In genomic region chr14:53964249-53964648, GRCh38 we compare ENCODE assay signal across 20 cellular contexts. TPM values are rescaled to one million over a fixed set of nuclear protein-coding genes. Genes with fewer than 3 reads are reported as not detected.
DNase-seq lines count a peak whose midpoint lies in the region; ATAC-seq and TF ChIP-seq lines count a peak whose summit lies in the region.
"Had no signal": no experiment of that assay in that cellular context is flagged by ENCODE, and none has a peak within 500 bp of the region (broad histone marks: within the 10 kb centered on the region; RNA-seq: fewer than 3 reads in every experiment).

No MANE protein-coding gene starts in this region.

- ATAC-seq in HG02798 (IDR thresholded peaks at IDR 0.05; ENCODE audit: poor library complexity, unreplicated experiment) (no peak), HG02981 (IDR thresholded peaks at IDR 0.05; ENCODE audit: unreplicated experiment) (no peak), GM21723 (IDR thresholded peaks at IDR 0.05; ENCODE audit: unreplicated experiment) (no peak)

- intact Hi-C loops in Caco-2 (cut with micrococcal nuclease; ENCODE audit: unreplicated experiment), result no loop called here

- no peak overlapping the region for H3K18ac ChIP-seq in mesendoderm (ENCODE audit: low read length)

- H3K4me1 Mint-ChIP-seq in Caco-2 (ENCODE audit: low read depth, unreplicated experiment) (peaks cover 9% of the 10 kb centered on the region), endodermal cell (peaks cover 24% of the 10 kb centered on the region)

- no peak overlapping the region for H2AK5ac ChIP-seq in mesendoderm (ENCODE audit: low read length)

- no peaks in the 10 kb centered on the region for H3K9me3 Mint-ChIP-seq in Caco-2 (ENCODE audit: unreplicated experiment)
- peaks cover 8% of the 10 kb centered on the region for H3K9me3 Mint-ChIP-seq in endodermal cell
- H3K9me3 Mint-ChIP-seq: stimulated activated naive CD8-positive, alpha-beta T cell treated with anti-CD3 and anti-CD28 coated beads, Interleukin-15, amount 100 ng/mL, for 72 hours had no signal

- no peaks in the 10 kb centered on the region for H3K36me3 Mint-ChIP-seq in Caco-2 (ENCODE audit: insufficient read depth, unreplicated experiment)
- H3K36me3 Mint-ChIP-seq in endodermal cell (ENCODE audit: low read depth), result no peaks in the 10 kb centered on the region

- H3K27ac ChIP-seq in HUES6 (ENCODE audit: low read depth, low read length) (no peak overlapping the region), endodermal cell (ENCODE audit: low read depth, low read length) (no peak overlapping the region), mesendoderm (ENCODE audit: low read depth, low read length) (no peak overlapping the region)
- H3K27ac ChIP-seq: adrenal gland; BLaER1 treated with 17β-estradiol and CSF1 and Interleukin-3, amounts not matched to agents 10 nM and 100 nM; PC-9; SK-N-MC had no signal

- H3K27ac Mint-ChIP-seq in Caco-2 (ENCODE audit: unreplicated experiment) (no peak overlapping the region), endodermal cell (no peak overlapping the region)
- H3K27ac Mint-ChIP-seq: naive thymus-derived CD8-positive, alpha-beta T cell had no signal

- no peaks in the 10 kb centered on the region for H3K79me2 ChIP-seq in mesendoderm (ENCODE audit: control insufficient read depth, insufficient read depth, low read length)

- H3K4ac ChIP-seq in mesendoderm (ENCODE audit: low read depth, low read length), result no peak overlapping the region

- H3K9me3 ChIP-seq in Caco-2 (no peaks in the 10 kb centered on the region), HUES6 (ENCODE audit: control insufficient read depth, insufficient read depth, low read depth, low read length) (peaks cover 3% of the 10 kb centered on the region; the same call in 1 of the 2 replicates), endodermal cell (ENCODE audit: control insufficient read depth, low read length) (peaks cover 11% of the 10 kb centered on the region)
- H3K9me3 ChIP-seq: A549, adrenal gland had no signal

- no TSS peak for BruUV-seq in Caco-2 (replicated peaks; lab: Mats Ljungman, UMichigan)

- no peak overlapping the region for H2BK5ac ChIP-seq in mesendoderm (ENCODE audit: low read length)

- no peak overlapping the region for H2BK15ac ChIP-seq in mesendoderm (replicated peaks; ENCODE audit: low read depth)

- no peaks in the 10 kb centered on the region for H3K79me1 ChIP-seq in mesendoderm (ENCODE audit: low read length)

- H3K56ac ChIP-seq in mesendoderm (ENCODE audit: low read length), result no peak overlapping the region

- H3K23ac ChIP-seq in mesendoderm (ENCODE audit: low read length), result no peak overlapping the region

- DNase-seq in Caco-2, result no peak
- DNase-seq in endodermal cell, result no peak
- peak; percentile 62 for DNase-seq in mesendoderm
- no peak for DNase-seq in nucleus accumbens (lab: John Stamatoyannopoulos, UW)
- DNase-seq: activated CD4-positive, alpha-beta T cell treated with anti-CD3 and anti-CD28 coated beads for 1 hour; naive thymus-derived CD8-positive, alpha-beta T cell; NCI-H1930; stimulated activated CD4-positive, alpha-beta T cell treated with anti-CD3 and anti-CD28 coated beads, Interleukin-1b, Interleukin-23, amount 100 ng/mL, for 48 hours; stimulated activated naive CD8-positive, alpha-beta T cell treated with anti-CD3 and anti-CD28 coated beads, Interleukin-15, amount 100 ng/mL, for 72 hours; T1000 had no signal

- H3K27me3 ChIP-seq in Caco-2 (replicated peaks; ENCODE audit: control insufficient read depth, insufficient read depth, low read length) (no peaks in the 10 kb centered on the region), HUES6 (ENCODE audit: control insufficient read depth, insufficient read depth, low read length) (peaks cover 27% of the 10 kb centered on the region), endodermal cell (ENCODE audit: control insufficient read depth, insufficient read depth, low read length, poor library complexity, severe bottlenecking) (peaks cover 37% of the 10 kb centered on the region), mesendoderm (ENCODE audit: insufficient read depth, low read length, poor library complexity) (peaks cover 5% of the 10 kb centered on the region)
- H3K27me3 ChIP-seq: BLaER1 treated with 17β-estradiol and CSF1 and Interleukin-3, amounts not matched to agents 10 nM and 100 nM had no signal

- TF ChIP-seq CTCF in Caco-2 (IDR thresholded peaks at IDR 0.05; ENCODE audit: insufficient read depth in 1 of 2, low read depth in 1 of 2, low read length in 1 of 2, severe bottlenecking in 1 of 2, unreplicated experiment in 1 of 2) (no peak), endodermal cell (conservative IDR thresholded peaks at IDR 0.05) (no peak)

- H3K36me3 ChIP-seq in Caco-2 (ENCODE audit: control insufficient read depth, insufficient read depth, low read length) (no peaks in the 10 kb centered on the region), HUES6 (ENCODE audit: control insufficient read depth, insufficient read depth, low read length) (no peaks in the 10 kb centered on the region), endodermal cell (ENCODE audit: control insufficient read depth, insufficient read depth, low read length) (no peaks in the 10 kb centered on the region), mesendoderm (ENCODE audit: control insufficient read depth, insufficient read depth, low read length) (no peaks in the 10 kb centered on the region)
- H3K36me3 ChIP-seq: adrenal gland; BLaER1 treated with 17β-estradiol and CSF1 and Interleukin-3, amounts not matched to agents 10 nM and 100 nM had no signal

- no peak overlapping the region for H2BK120ac ChIP-seq in mesendoderm (ENCODE audit: low read depth, low read length)

- H4K5ac ChIP-seq in mesendoderm (ENCODE audit: low read length), result no peak overlapping the region

- 74% methylated on average over 4 of the region's 4 CpGs; no CpG with 5 or more reads in 1 of the 2 experiments for WGBS in endodermal cell (ENCODE audit: insufficient coverage in 1 of 2, insufficient read length in 1 of 2), 2 experiments
- WGBS in mesendoderm (ENCODE audit: extremely low coverage, insufficient coverage, low lambda C conversion rate), result no CpG with 5 or more reads among the region's 4 CpGs

- H3K9ac ChIP-seq in HUES6 (ENCODE audit: low read length), result no peak overlapping the region
- no peak overlapping the region for H3K9ac ChIP-seq in endodermal cell (ENCODE audit: extremely low read depth, low read length, poor library complexity, severe bottlenecking)
- H3K9ac ChIP-seq in mesendoderm (ENCODE audit: low read length), result peak overlapping the region; percentile 65
- H3K9ac ChIP-seq: BLaER1 treated with 17β-estradiol and CSF1 and Interleukin-3, amounts not matched to agents 10 nM and 100 nM had no signal

- H4K8ac ChIP-seq in mesendoderm (ENCODE audit: low read depth, low read length), result no peak overlapping the region

- CTCF ChIA-PET in Caco-2 (lab: Charles Lee), result interaction anchor here (0.6 to 1.0 kb wide), 2 partner anchors 10 to 35 kb away, joined by 3 to 10 read pairs; no protein-coding TSS in a partner anchor

- POLR2A ChIA-PET in Caco-2 (lab: Charles Lee), result interaction anchor here (1.7 kb wide), 1 partner anchor 35 kb away, joined by 5 read pairs; no protein-coding TSS in a partner anchor

- H3K4me1 ChIP-seq in Caco-2, result peaks cover 9% of the 10 kb centered on the region; the same call in 1 of the 2 replicates
- peaks cover 39% of the 10 kb centered on the region for H3K4me1 ChIP-seq in HUES6 (ENCODE audit: control insufficient read depth, insufficient read depth, low read length)
- no peaks in the 10 kb centered on the region for H3K4me1 ChIP-seq in endodermal cell (ENCODE audit: control insufficient read depth, insufficient read depth, low read length)
- peaks cover 9% of the 10 kb centered on the region for H3K4me1 ChIP-seq in mesendoderm (ENCODE audit: control insufficient read depth, low read depth, low read length)
- H3K4me1 ChIP-seq: A549 had no signal

- no peaks in the 10 kb centered on the region for H3K27me3 Mint-ChIP-seq in Caco-2 (ENCODE audit: insufficient read depth, unreplicated experiment)
- peaks cover 82% of the 10 kb centered on the region for H3K27me3 Mint-ChIP-seq in endodermal cell (ENCODE audit: insufficient read depth)

- H3K4me3 ChIP-seq in Caco-2 (ENCODE audit: low read depth, low read length) (no peak overlapping the region), HUES6 (ENCODE audit: low read depth, low read length) (peak overlapping the region; percentile 51), endodermal cell (ENCODE audit: low read length) (no peak overlapping the region), mesendoderm (ENCODE audit: low read length) (no peak overlapping the region)
- H3K4me3 ChIP-seq: BLaER1 treated with 17β-estradiol and CSF1 and Interleukin-3, amounts not matched to agents 10 nM and 100 nM; lung; PC-9; SK-N-MC had no signal

- peak overlapping the region; percentile 86 for H3K4me3 Mint-ChIP-seq in Caco-2 (ENCODE audit: unreplicated experiment)
- peak overlapping the region; percentile 56 for H3K4me3 Mint-ChIP-seq in endodermal cell

- no peak overlapping the region for H3K4me2 ChIP-seq in mesendoderm (ENCODE audit: low read length)

RNA-seq across cellular contexts. Expression of gene BMP4, which starts 7.6 kb away (rescaled TPM):
- total RNA-seq in Caco-2 (2022), result 108 and 113 TPM in 2 replicates
- 10 to 100 TPM; 13.0 to 19.9 TPM for total RNA-seq in endodermal cell
- 23.8 TPM for polyA plus RNA-seq in endodermal cell (2013, experiment 1 of 2)
- polyA plus RNA-seq in endodermal cell (2013, experiment 2 of 2), result 21.4 TPM
- polyA plus RNA-seq in mesendoderm (2013, experiment 1 of 2), result 7.8 TPM
- 8.5 TPM for polyA plus RNA-seq in mesendoderm (2013, experiment 2 of 2)
- polyA plus RNA-seq: naive thymus-derived CD8-positive, alpha-beta T cell had no signal
